In genomic region chr17:45722161-45722560, GRCh38 we compare ENCODE assay signal across 9 cellular contexts.
DNase-seq lines count a peak whose midpoint lies in the region; ATAC-seq and TF ChIP-seq lines count a peak whose summit lies in the region.
"Had no signal": no experiment of that assay in that cellular context is flagged by ENCODE, and none has a peak within 500 bp of the region (broad histone marks: within the 10 kb centered on the region; RNA-seq: fewer than 3 reads in every experiment).

No MANE protein-coding gene starts in this region.

- H3K36me3 Mint-ChIP-seq in chondrocyte (ENCODE audit: low read depth) (peaks cover 3% of the 10 kb centered on the region), nephron progenitor cell (ENCODE audit: low read depth) (no peaks in the 10 kb centered on the region), mesothelial cell of epicardium (no peaks in the 10 kb centered on the region)
- H3K36me3 Mint-ChIP-seq: activated naive CD4-positive, alpha-beta T cell treated with anti-CD3 and anti-CD28 coated beads, Interleukin-2, amount 10 ng/mL, durations not matched to agents 7 days and 5 days had no signal

- H3K27me3 Mint-ChIP-seq in chondrocyte (ENCODE audit: low read depth): peaks cover 57% of the 10 kb centered on the region
- H3K27me3 Mint-ChIP-seq in nephron progenitor cell (ENCODE audit: low read depth, poor library complexity): peaks cover 77% of the 10 kb centered on the region
- H3K27me3 Mint-ChIP-seq in mesothelial cell of epicardium (ENCODE audit: low read depth): peaks cover 84% of the 10 kb centered on the region

- ATAC-seq in esophagus mucosa (no peak), omental fat pad (ENCODE audit: low FRiP score) (no peak)

- no peak overlapping the region for H3K4me3 Mint-ChIP-seq in chondrocyte (ENCODE audit: unreplicated experiment)
- H3K4me3 Mint-ChIP-seq in nephron progenitor cell: no peak overlapping the region
- no peak overlapping the region for H3K4me3 Mint-ChIP-seq in mesothelial cell of epicardium
- H3K4me3 Mint-ChIP-seq: activated naive CD4-positive, alpha-beta T cell treated with anti-CD3 and anti-CD28 coated beads, Interleukin-2, amount 10 ng/mL, durations not matched to agents 7 days and 5 days had no signal

- peak; percentile 50 for TF ChIP-seq CTCF in chondrocyte (IDR thresholded peaks at IDR 0.05)
- peak; percentile 40 for TF ChIP-seq CTCF in nephron progenitor cell (IDR thresholded peaks at IDR 0.05)
- no peak for TF ChIP-seq CTCF in mesothelial cell of epicardium (IDR thresholded peaks at IDR 0.05; ENCODE audit: unreplicated experiment)
- TF ChIP-seq CTCF in omental fat pad (IDR thresholded peaks at IDR 0.05): no peak

- H3K9me3 Mint-ChIP-seq in chondrocyte (ENCODE audit: low read depth) (peaks cover 3% of the 10 kb centered on the region), nephron progenitor cell (peaks cover 14% of the 10 kb centered on the region), mesothelial cell of epicardium (peaks cover 3% of the 10 kb centered on the region)
- H3K9me3 Mint-ChIP-seq: activated naive CD4-positive, alpha-beta T cell treated with anti-CD3 and anti-CD28 coated beads, Interleukin-2, amount 10 ng/mL, durations not matched to agents 7 days and 5 days had no signal

- H3K4me1 Mint-ChIP-seq in chondrocyte (ENCODE audit: low read depth) (peaks cover 5% of the 10 kb centered on the region), nephron progenitor cell (no peaks in the 10 kb centered on the region), mesothelial cell of epicardium (no peaks in the 10 kb centered on the region)
- H3K4me1 Mint-ChIP-seq: activated naive CD4-positive, alpha-beta T cell treated with anti-CD3 and anti-CD28 coated beads, Interleukin-2, amount 10 ng/mL, durations not matched to agents 7 days and 5 days had no signal

- no peak overlapping the region for H3K27ac Mint-ChIP-seq in chondrocyte (ENCODE audit: unreplicated experiment)
- H3K27ac Mint-ChIP-seq in nephron progenitor cell: no peak overlapping the region
- H3K27ac Mint-ChIP-seq in mesothelial cell of epicardium: no peak overlapping the region
- H3K27ac Mint-ChIP-seq: activated naive CD4-positive, alpha-beta T cell treated with anti-CD3 and anti-CD28 coated beads, Interleukin-2, amount 10 ng/mL, durations not matched to agents 7 days and 5 days had no signal

- peak; percentile 70 for DNase-seq in ELF-1 (ENCODE audit: low read depth, low spot score)
- peak; percentile 45 for DNase-seq in NCI-H146 (lab: John Stamatoyannopoulos, UW)
- DNase-seq in chondrocyte (ENCODE audit: low spot score): no peak
- peak; percentile 50 for DNase-seq in nephron progenitor cell
- DNase-seq in mesothelial cell of epicardium (ENCODE audit: low spot score in 2 of 2, unreplicated experiment in 2 of 2): no peak
- no peak for DNase-seq in activated effector memory CD4-positive, alpha-beta T cell treated with anti-CD3 and anti-CD28 coated beads, Interleukin-2, amount 50 U/mL, for 16 hours
- DNase-seq in omental fat pad (ENCODE audit: low spot score): no peak
- DNase-seq: activated naive CD4-positive, alpha-beta T cell treated with anti-CD3 and anti-CD28 coated beads, Interleukin-2, amount 10 ng/mL, durations not matched to agents 7 days and 5 days had no signal

Comparison
In these comparisons a context has a peak if more than half of its experiments do, and no peak if none do; other contexts are left out.
1. DNase-seq: peak in ELF-1 (single experiment), NCI-H146 (single experiment) and nephron progenitor cell (single experiment); none in chondrocyte (single experiment), mesothelial cell of epicardium (0 of 2), activated effector memory CD4-positive, alpha-beta T cell treated with anti-CD3 and anti-CD28 coated beads, Interleukin-2, amount 50 U/mL, for 16 hours (single experiment) and omental fat pad (single experiment).
2. CTCF ChIP-seq: peak in chondrocyte (single experiment) and nephron progenitor cell (single experiment); none in mesothelial cell of epicardium (single experiment) and omental fat pad (0 of 3).